ENCODE assay signal across 12 cellular contexts in the genomic region with DNA sequence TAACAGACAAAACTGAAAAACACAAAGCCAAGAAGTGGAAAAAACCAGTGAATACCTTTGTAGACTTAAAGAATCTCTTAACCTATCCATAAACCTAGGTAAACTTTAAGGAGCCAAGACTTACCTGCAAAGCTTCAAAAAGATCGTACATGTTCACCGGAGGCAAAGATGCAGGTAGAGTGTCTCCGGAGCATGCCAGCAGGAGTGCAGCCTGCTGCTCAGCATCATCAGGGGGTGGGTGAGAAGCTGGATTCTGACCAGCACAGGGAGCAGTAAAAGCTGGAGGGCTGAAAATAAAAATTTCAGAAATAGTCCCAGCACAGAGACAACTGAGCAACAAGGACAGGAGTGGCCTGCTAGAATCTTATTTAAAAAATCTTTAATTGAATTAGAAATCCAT.
"Had no signal": no experiment of that assay in that cellular context is flagged by ENCODE, and none has a peak within 500 bp of the region (broad histone marks: within the 10 kb centered on the region; RNA-seq: fewer than 3 reads in every experiment).

No MANE protein-coding gene starts in this region.

- H3K4me3 ChIP-seq: ascending aorta, coronary artery, hepatocyte had no signal

- ATAC-seq: activated CD4-positive, CD25-positive, alpha-beta regulatory T cell treated with anti-CD3 and anti-CD28 coated beads, Interleukin-2, amount 50 U/mL, for 24 hours had no signal

- H3K27me3 Mint-ChIP-seq: activated naive CD8-positive, alpha-beta T cell treated with anti-CD3 and anti-CD28 coated beads, Interleukin-2, amount 10 ng/mL, durations not matched to agents 7 days and 5 days; type B pancreatic cell had no signal

- H3K9me3 ChIP-seq: ascending aorta had no signal

- H3K27ac Mint-ChIP-seq: activated naive CD8-positive, alpha-beta T cell treated with anti-CD3 and anti-CD28 coated beads, Interleukin-2, amount 10 ng/mL, durations not matched to agents 7 days and 5 days; type B pancreatic cell had no signal

- DNase-seq: activated CD4-positive, alpha-beta T cell treated with anti-CD3 and anti-CD28 coated beads, Interleukin-2, amount 50 U/mL, for 48 hours; activated effector memory CD4-positive, alpha-beta T cell treated with Interleukin-2 at 50 U/mL for 16 hours; activated naive CD8-positive, alpha-beta T cell treated with anti-CD3 and anti-CD28 coated beads, Interleukin-2, amount 10 ng/mL, durations not matched to agents 7 days and 5 days; effector CD8-positive, alpha-beta T cell; SIG-M5; stimulated activated CD4-positive, alpha-beta T cell treated with anti-CD3 and anti-CD28 coated beads, Interleukin-4, amount 100 ng/mL, for 4 hours had no signal

- H3K27ac ChIP-seq: coronary artery, epithelial cell of prostate, hepatocyte had no signal

- H3K4me3 Mint-ChIP-seq: activated naive CD8-positive, alpha-beta T cell treated with anti-CD3 and anti-CD28 coated beads, Interleukin-2, amount 10 ng/mL, durations not matched to agents 7 days and 5 days; type B pancreatic cell had no signal

- H3K27me3 ChIP-seq: ascending aorta, hepatocyte had no signal

- H3K4me1 ChIP-seq: ascending aorta had no signal

- H3K9me3 Mint-ChIP-seq: activated naive CD8-positive, alpha-beta T cell treated with anti-CD3 and anti-CD28 coated beads, Interleukin-2, amount 10 ng/mL, durations not matched to agents 7 days and 5 days; type B pancreatic cell had no signal
